1 cellular context compared by ENCODE assay signal in genomic region chr1:156228501-156228900, GRCh38.
TF ChIP-seq lines count a peak whose summit lies in the region.

No MANE protein-coding gene starts in this region.

TF ChIP-seq in H1, 55 proteins besides CTCF, POLR2A, EP300 and RAD21:
- TF ChIP-seq KDM5A (IDR thresholded peaks at IDR 0.05; ENCODE audit: low read length) (no peak), GTF2F1 (IDR thresholded peaks at IDR 0.05; ENCODE audit: borderline replicate concordance, low read depth, low read length) (no peak), BACH1 (IDR thresholded peaks at IDR 0.05; ENCODE audit: low read length) (no peak), MAX (IDR thresholded peaks at IDR 0.05) (no peak), YY1 (IDR thresholded peaks at IDR 0.05; ENCODE audit: low read depth, low read length) (no peak), TAF7 (optimal IDR thresholded peaks at IDR 0.05; ENCODE audit: borderline replicate concordance, low read depth, low read length) (no peak), SIX5 (IDR thresholded peaks at IDR 0.05; ENCODE audit: low read depth, low read length) (no peak), NRF1 (IDR thresholded peaks at IDR 0.05; ENCODE audit: low read depth, low read length) (no peak), GABPA (IDR thresholded peaks at IDR 0.05; ENCODE audit: borderline replicate concordance, insufficient read depth, low read length) (no peak), TBP (IDR thresholded peaks at IDR 0.05; ENCODE audit: low read depth, low read length) (no peak), CHD7 (IDR thresholded peaks at IDR 0.05; ENCODE audit: insufficient replicate concordance, low read length) (no peak), KDM1A (IDR thresholded peaks at IDR 0.05; ENCODE audit: borderline replicate concordance, low read length) (no peak), SP1 (IDR thresholded peaks at IDR 0.05; ENCODE audit: low read depth, low read length) (no peak), CBX8 (IDR thresholded peaks at IDR 0.05; ENCODE audit: borderline replicate concordance, low read depth, low read length) (no peak)
